2 cellular contexts compared by ENCODE assay signal in the genomic region with DNA sequence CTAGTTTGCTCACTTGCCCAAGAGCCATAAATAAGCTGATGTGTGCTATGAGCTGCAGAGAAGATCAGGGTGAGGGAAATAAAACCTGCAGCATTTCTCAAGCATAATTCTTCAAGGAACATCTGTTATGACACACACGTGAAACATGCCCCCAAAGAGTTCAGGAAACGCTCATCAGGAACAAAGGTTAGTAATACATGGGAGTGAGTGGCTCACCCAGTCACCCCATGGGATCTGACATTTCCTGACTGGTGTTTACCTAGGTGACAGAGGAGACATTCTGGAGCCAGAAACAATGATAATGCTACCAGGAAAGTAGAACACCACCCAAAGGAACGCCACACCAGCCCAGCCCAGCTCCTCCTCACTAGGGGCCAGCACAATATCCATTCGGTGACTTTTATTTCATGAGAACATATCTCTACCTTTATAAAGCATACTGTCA.
TF ChIP-seq lines count a peak whose summit lies in the region.

No MANE protein-coding gene starts in this region.

TF ChIP-seq in IMR-90, 13 proteins besides CTCF, POLR2A, EP300 and RAD21:
- TF ChIP-seq MAZ (IDR thresholded peaks at IDR 0.05; ENCODE audit: borderline replicate concordance, low read depth, low read length), result no peak

TF ChIP-seq in HepG2, 621 proteins besides CTCF, POLR2A, EP300 and RAD21 (continues in another document):
- TF ChIP-seq ZFY (CRISPR knock-in tag; IDR thresholded peaks at IDR 0.05) (peak; percentile 29; the same call in 1 of the 2 replicates), HNRNPK (IDR thresholded peaks at IDR 0.05; ENCODE audit: low read depth, low read length, poor library complexity, severe bottlenecking) (no peak), FOXA3 (CRISPR knock-in tag; IDR thresholded peaks at IDR 0.05) (peak; percentile 95), PITX1 (CRISPR knock-in tag; IDR thresholded peaks at IDR 0.05) (peak; percentile 70), ATF7-NPFF (CRISPR knock-in tag; IDR thresholded peaks at IDR 0.05; ENCODE audit: low read depth) (no peak), FOXA1 (IDR thresholded peaks at IDR 0.05) (peak; percentile 41; the same call in 1 of the 2 replicates), FOXA1 (CRISPR knock-in tag; IDR thresholded peaks at IDR 0.05) (peak; percentile 94), BRF2 (CRISPR knock-in tag; IDR thresholded peaks at IDR 0.05) (no peak), ARID2 (CRISPR knock-in tag; IDR thresholded peaks at IDR 0.05; ENCODE audit: borderline replicate concordance) (0 out of 2 replicates have a peak, but pooled peaks have one; percentile 54), TOPORS (CRISPR knock-in tag; IDR thresholded peaks at IDR 0.05) (no peak), ZNF280B (CRISPR knock-in tag; IDR thresholded peaks at IDR 0.05; ENCODE audit: borderline replicate concordance) (no peak), TFAP4 (IDR thresholded peaks at IDR 0.05; ENCODE audit: borderline replicate concordance, low read depth) (peak; percentile 71; the same call in 1 of the 2 replicates), ZNF432 (CRISPR knock-in tag; IDR thresholded peaks at IDR 0.05; ENCODE audit: borderline replicate concordance) (no peak), ZNF12 (CRISPR knock-in tag; IDR thresholded peaks at IDR 0.05) (peak; percentile 12; the same call in 1 of the 2 replicates), ZNF124 (CRISPR knock-in tag; IDR thresholded peaks at IDR 0.05) (peak; percentile 13; the same call in 1 of the 2 replicates), ZNF616 (CRISPR knock-in tag; IDR thresholded peaks at IDR 0.05; ENCODE audit: low read depth) (no peak), SOX6 (IDR thresholded peaks at IDR 0.05) (no peak), SOX6 (CRISPR knock-in tag; IDR thresholded peaks at IDR 0.05) (peak; percentile 84), GLMP (CRISPR knock-in tag; IDR thresholded peaks at IDR 0.05; ENCODE audit: borderline replicate concordance) (no peak), HMG20B (CRISPR knock-in tag; conservative IDR thresholded peaks at IDR 0.05) (peak; percentile 80; the same call in 1 of the 2 replicates), SRSF4 (IDR thresholded peaks at IDR 0.05; ENCODE audit: low read depth, low read length, poor library complexity, severe bottlenecking) (no peak), ZNF256 (CRISPR knock-in tag; conservative IDR thresholded peaks at IDR 0.05) (no peak), PAWR (CRISPR knock-in tag; IDR thresholded peaks at IDR 0.05; ENCODE audit: borderline replicate concordance) (no peak), GATA4 (IDR thresholded peaks at IDR 0.05; ENCODE audit: borderline replicate concordance, low read depth) (peak; percentile 55; the same call in 1 of the 2 replicates), TEAD3 (CRISPR knock-in tag; optimal IDR thresholded peaks at IDR 0.05; ENCODE audit: borderline replicate concordance) (peak; percentile 74), MATR3 (CRISPR knock-in tag; IDR thresholded peaks at IDR 0.05) (no peak), ZZZ3 (CRISPR knock-in tag; IDR thresholded peaks at IDR 0.05; ENCODE audit: borderline replicate concordance) (no peak), TGIF2 (CRISPR knock-in tag; IDR thresholded peaks at IDR 0.05) (no peak), STAT5B (CRISPR knock-in tag; IDR thresholded peaks at IDR 0.05) (no peak), PBX2 (CRISPR knock-in tag; IDR thresholded peaks at IDR 0.05) (no peak)
- TF ChIP-seq, protein P1, sequence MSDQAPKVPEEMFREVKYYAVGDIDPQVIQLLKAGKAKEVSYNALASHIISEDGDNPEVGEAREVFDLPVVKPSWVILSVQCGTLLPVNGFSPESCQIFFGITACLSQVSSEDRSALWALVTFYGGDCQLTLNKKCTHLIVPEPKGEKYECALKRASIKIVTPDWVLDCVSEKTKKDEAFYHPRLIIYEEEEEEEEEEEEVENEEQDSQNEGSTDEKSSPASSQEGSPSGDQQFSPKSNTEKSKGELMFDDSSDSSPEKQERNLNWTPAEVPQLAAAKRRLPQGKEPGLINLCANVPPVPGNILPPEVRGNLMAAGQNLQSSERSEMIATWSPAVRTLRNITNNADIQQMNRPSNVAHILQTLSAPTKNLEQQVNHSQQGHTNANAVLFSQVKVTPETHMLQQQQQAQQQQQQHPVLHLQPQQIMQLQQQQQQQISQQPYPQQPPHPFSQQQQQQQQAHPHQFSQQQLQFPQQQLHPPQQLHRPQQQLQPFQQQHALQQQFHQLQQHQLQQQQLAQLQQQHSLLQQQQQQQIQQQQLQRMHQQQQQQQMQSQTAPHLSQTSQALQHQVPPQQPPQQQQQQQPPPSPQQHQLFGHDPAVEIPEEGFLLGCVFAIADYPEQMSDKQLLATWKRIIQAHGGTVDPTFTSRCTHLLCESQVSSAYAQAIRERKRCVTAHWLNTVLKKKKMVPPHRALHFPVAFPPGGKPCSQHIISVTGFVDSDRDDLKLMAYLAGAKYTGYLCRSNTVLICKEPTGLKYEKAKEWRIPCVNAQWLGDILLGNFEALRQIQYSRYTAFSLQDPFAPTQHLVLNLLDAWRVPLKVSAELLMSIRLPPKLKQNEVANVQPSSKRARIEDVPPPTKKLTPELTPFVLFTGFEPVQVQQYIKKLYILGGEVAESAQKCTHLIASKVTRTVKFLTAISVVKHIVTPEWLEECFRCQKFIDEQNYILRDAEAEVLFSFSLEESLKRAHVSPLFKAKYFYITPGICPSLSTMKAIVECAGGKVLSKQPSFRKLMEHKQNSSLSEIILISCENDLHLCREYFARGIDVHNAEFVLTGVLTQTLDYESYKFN (CRISPR knock-in tag; conservative IDR thresholded peaks at IDR 0.05), result peak; percentile 88
- TF ChIP-seq, protein P2, sequence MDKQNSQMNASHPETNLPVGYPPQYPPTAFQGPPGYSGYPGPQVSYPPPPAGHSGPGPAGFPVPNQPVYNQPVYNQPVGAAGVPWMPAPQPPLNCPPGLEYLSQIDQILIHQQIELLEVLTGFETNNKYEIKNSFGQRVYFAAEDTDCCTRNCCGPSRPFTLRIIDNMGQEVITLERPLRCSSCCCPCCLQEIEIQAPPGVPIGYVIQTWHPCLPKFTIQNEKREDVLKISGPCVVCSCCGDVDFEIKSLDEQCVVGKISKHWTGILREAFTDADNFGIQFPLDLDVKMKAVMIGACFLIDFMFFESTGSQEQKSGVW (CRISPR knock-in tag; IDR thresholded peaks at IDR 0.05; ENCODE audit: borderline replicate concordance), result no peak
- TF ChIP-seq, protein P3, sequence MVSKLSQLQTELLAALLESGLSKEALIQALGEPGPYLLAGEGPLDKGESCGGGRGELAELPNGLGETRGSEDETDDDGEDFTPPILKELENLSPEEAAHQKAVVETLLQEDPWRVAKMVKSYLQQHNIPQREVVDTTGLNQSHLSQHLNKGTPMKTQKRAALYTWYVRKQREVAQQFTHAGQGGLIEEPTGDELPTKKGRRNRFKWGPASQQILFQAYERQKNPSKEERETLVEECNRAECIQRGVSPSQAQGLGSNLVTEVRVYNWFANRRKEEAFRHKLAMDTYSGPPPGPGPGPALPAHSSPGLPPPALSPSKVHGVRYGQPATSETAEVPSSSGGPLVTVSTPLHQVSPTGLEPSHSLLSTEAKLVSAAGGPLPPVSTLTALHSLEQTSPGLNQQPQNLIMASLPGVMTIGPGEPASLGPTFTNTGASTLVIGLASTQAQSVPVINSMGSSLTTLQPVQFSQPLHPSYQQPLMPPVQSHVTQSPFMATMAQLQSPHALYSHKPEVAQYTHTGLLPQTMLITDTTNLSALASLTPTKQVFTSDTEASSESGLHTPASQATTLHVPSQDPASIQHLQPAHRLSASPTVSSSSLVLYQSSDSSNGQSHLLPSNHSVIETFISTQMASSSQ (IDR thresholded peaks at IDR 0.05; ENCODE audit: low read depth), result peak; percentile 43; the same call in 1 of the 2 replicates
- TF ChIP-seq, protein P3 (CRISPR knock-in tag; IDR thresholded peaks at IDR 0.05; ENCODE audit: borderline replicate concordance), result peak; percentile 33; the same call in 1 of the 2 replicates
- TF ChIP-seq, protein P4, sequence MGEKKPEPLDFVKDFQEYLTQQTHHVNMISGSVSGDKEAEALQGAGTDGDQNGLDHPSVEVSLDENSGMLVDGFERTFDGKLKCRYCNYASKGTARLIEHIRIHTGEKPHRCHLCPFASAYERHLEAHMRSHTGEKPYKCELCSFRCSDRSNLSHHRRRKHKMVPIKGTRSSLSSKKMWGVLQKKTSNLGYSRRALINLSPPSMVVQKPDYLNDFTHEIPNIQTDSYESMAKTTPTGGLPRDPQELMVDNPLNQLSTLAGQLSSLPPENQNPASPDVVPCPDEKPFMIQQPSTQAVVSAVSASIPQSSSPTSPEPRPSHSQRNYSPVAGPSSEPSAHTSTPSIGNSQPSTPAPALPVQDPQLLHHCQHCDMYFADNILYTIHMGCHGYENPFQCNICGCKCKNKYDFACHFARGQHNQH (CRISPR knock-in tag; IDR thresholded peaks at IDR 0.05), result peak; percentile 60; the same call in 1 of the 2 replicates
- TF ChIP-seq, protein P5, sequence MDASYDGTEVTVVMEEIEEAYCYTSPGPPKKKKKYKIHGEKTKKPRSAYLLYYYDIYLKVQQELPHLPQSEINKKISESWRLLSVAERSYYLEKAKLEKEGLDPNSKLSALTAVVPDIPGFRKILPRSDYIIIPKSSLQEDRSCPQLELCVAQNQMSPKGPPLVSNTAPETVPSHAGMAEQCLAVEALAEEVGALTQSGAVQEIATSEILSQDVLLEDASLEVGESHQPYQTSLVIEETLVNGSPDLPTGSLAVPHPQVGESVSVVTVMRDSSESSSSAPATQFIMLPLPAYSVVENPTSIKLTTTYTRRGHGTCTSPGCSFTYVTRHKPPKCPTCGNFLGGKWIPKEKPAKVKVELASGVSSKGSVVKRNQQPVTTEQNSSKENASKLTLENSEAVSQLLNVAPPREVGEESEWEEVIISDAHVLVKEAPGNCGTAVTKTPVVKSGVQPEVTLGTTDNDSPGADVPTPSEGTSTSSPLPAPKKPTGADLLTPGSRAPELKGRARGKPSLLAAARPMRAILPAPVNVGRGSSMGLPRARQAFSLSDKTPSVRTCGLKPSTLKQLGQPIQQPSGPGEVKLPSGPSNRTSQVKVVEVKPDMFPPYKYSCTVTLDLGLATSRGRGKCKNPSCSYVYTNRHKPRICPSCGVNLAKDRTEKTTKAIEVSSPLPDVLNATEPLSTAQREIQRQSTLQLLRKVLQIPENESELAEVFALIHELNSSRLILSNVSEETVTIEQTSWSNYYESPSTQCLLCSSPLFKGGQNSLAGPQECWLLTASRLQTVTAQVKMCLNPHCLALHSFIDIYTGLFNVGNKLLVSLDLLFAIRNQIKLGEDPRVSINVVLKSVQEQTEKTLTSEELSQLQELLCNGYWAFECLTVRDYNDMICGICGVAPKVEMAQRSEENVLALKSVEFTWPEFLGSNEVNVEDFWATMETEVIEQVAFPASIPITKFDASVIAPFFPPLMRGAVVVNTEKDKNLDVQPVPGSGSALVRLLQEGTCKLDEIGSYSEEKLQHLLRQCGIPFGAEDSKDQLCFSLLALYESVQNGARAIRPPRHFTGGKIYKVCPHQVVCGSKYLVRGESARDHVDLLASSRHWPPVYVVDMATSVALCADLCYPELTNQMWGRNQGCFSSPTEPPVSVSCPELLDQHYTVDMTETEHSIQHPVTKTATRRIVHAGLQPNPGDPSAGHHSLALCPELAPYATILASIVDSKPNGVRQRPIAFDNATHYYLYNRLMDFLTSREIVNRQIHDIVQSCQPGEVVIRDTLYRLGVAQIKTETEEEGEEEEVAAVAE (CRISPR knock-in tag; IDR thresholded peaks at IDR 0.05; ENCODE audit: borderline replicate concordance), result no peak
